Comparison of ENCODE assay signal across 1 cellular context in genomic region chr6:127515794-127516675, GRCh38.
A peak's percentile ranks its signal among the peaks of the same experiment; 100 is the strongest.
TF ChIP-seq lines count a peak whose summit lies in the region.

No MANE protein-coding gene starts in this region.

TF ChIP-seq in HepG2, 621 proteins besides CTCF, POLR2A, EP300 and RAD21 (continued from another document and continues in another):
- TF ChIP-seq TERF1 (CRISPR knock-in tag; IDR thresholded peaks at IDR 0.05) (no peak), SP1 (IDR thresholded peaks at IDR 0.05) (no peak), SP1 (CRISPR knock-in tag; IDR thresholded peaks at IDR 0.05) (no peak), ZNF281 (CRISPR knock-in tag; IDR thresholded peaks at IDR 0.05; ENCODE audit: borderline replicate concordance) (peak; percentile 15; the same call in 1 of the 2 replicates), TCF7L2 (IDR thresholded peaks at IDR 0.05; ENCODE audit: low read depth, low read length) (no peak), ZNF503 (CRISPR knock-in tag; IDR thresholded peaks at IDR 0.05) (no peak; the same call in 1 of the 2 replicates), SKI (IDR thresholded peaks at IDR 0.05; ENCODE audit: partially characterized antibody) (no peak), ZNF3 (CRISPR knock-in tag; IDR thresholded peaks at IDR 0.05) (no peak), NR0B2 (CRISPR knock-in tag; IDR thresholded peaks at IDR 0.05) (no peak), DNMT3B (CRISPR knock-in tag; conservative IDR thresholded peaks at IDR 0.05) (peak; percentile 92; the same call in 1 of the 2 replicates), ZNF784 (CRISPR knock-in tag; IDR thresholded peaks at IDR 0.05; ENCODE audit: borderline replicate concordance) (no peak; the same call in 1 of the 2 replicates), ZNF550 (CRISPR knock-in tag; IDR thresholded peaks at IDR 0.05; ENCODE audit: borderline replicate concordance) (no peak), ARID4A (CRISPR knock-in tag; IDR thresholded peaks at IDR 0.05; ENCODE audit: borderline replicate concordance) (peak; percentile 68; the same call in 1 of the 2 replicates), ZFP36L2 (CRISPR knock-in tag; IDR thresholded peaks at IDR 0.05) (0 out of 2 replicates have a peak, but pooled peaks have one; percentile 43), CCAR2 (optimal IDR thresholded peaks at IDR 0.05; ENCODE audit: low read depth, low read length) (no peak), SUZ12 (IDR thresholded peaks at IDR 0.05; ENCODE audit: low read depth, low read length) (no peak), SMC3 (IDR thresholded peaks at IDR 0.05; ENCODE audit: low read length) (no peak), TFDP1 (CRISPR knock-in tag; IDR thresholded peaks at IDR 0.05; ENCODE audit: borderline replicate concordance) (no peak; the same call in 1 of the 2 replicates), IRF9 (CRISPR knock-in tag; IDR thresholded peaks at IDR 0.05; ENCODE audit: borderline replicate concordance) (no peak), KMT2A (CRISPR knock-in tag; IDR thresholded peaks at IDR 0.05) (no peak), ZNF570 (CRISPR knock-in tag; IDR thresholded peaks at IDR 0.05; ENCODE audit: borderline replicate concordance) (no peak), SCMH1 (CRISPR knock-in tag; IDR thresholded peaks at IDR 0.05; ENCODE audit: borderline replicate concordance) (no peak), PRMT3 (CRISPR knock-in tag; IDR thresholded peaks at IDR 0.05; ENCODE audit: borderline replicate concordance, low read depth) (no peak; the same call in 1 of the 2 replicates), RAD51 (IDR thresholded peaks at IDR 0.05; ENCODE audit: borderline replicate concordance) (no peak), HES4 (CRISPR knock-in tag; IDR thresholded peaks at IDR 0.05; ENCODE audit: borderline replicate concordance) (peak; percentile 79; the same call in 1 of the 2 replicates), PAX8 (CRISPR knock-in tag; IDR thresholded peaks at IDR 0.05; ENCODE audit: borderline replicate concordance) (no peak), FOSL2 (CRISPR knock-in tag; IDR thresholded peaks at IDR 0.05) (0 out of 2 replicates have a peak, but pooled peaks have one; percentile 14), GTF3A (CRISPR knock-in tag; conservative IDR thresholded peaks at IDR 0.05) (no peak), GABPA (IDR thresholded peaks at IDR 0.05; ENCODE audit: low read depth, low read length) (no peak), GABPA (CRISPR knock-in tag; IDR thresholded peaks at IDR 0.05; ENCODE audit: low read depth) (no peak), ZNF407 (CRISPR knock-in tag; IDR thresholded peaks at IDR 0.05; ENCODE audit: not compliant biosample characterization) (peak; percentile 64), HDAC2 (CRISPR knock-in tag; IDR thresholded peaks at IDR 0.05) (peak; percentile 58; the same call in 1 of the 2 replicates), ZMAT5 (CRISPR knock-in tag; IDR thresholded peaks at IDR 0.05; ENCODE audit: borderline replicate concordance, low read depth) (no peak)
